In genomic region chr12:53944907-53945847, GRCh38 we compare ENCODE assay signal across 1 cellular context.
A peak's percentile ranks its signal among the peaks of the same experiment; 100 is the strongest.
TF ChIP-seq lines count a peak whose summit lies in the region.

No MANE protein-coding gene starts in this region.

TF ChIP-seq in endothelial cell of umbilical vein, 7 proteins besides CTCF, POLR2A, EP300 and RAD21:
- TF ChIP-seq POLR2AphosphoS5 (IDR thresholded peaks at IDR 0.05; ENCODE audit: insufficient read depth, low read depth, low read length), result no peak
- TF ChIP-seq EZH2 (IDR thresholded peaks at IDR 0.05; ENCODE audit: borderline replicate concordance, low read depth, low read length, severe bottlenecking), result peak; percentile 72
TF ChIP-seq in endothelial cell of umbilical vein: peak in this region for 1.
